Comparison of ENCODE assay signal across 27 cellular contexts in genomic region chr7:40197527-40197926, GRCh38.
"Had no signal": no experiment of that assay in that cellular context is flagged by ENCODE, and none has a peak within 500 bp of the region (broad histone marks: within the 10 kb centered on the region; RNA-seq: fewer than 3 reads in every experiment).

No MANE protein-coding gene starts in this region.

- H3K4me1 Mint-ChIP-seq: activated CD4-positive, alpha-beta T cell treated with anti-CD3 and anti-CD28 coated beads, Interleukin-2, amount 10 ng/mL, durations not matched to agents 7 days and 5 days; activated T-helper 17 cell treated with anti-CD3 and anti-CD28 coated beads, Interleukin-2, amount 50 U/mL, for 72 hours; brain; central memory CD8-positive, alpha-beta T cell; T-cell had no signal

- H3K9me3 Mint-ChIP-seq: activated CD4-positive, alpha-beta memory T cell treated with anti-CD3 and anti-CD28 coated beads for 36 hours; activated CD4-positive, alpha-beta T cell treated with anti-CD3 and anti-CD28 coated beads, Interleukin-2, amount 10 ng/mL, durations not matched to agents 7 days and 5 days; activated naive CD4-positive, alpha-beta T cell treated with anti-CD3 and anti-CD28 coated beads for 36 hours; activated T-cell treated with anti-CD3 and anti-CD28 coated beads, Interleukin-2, amount 50 U/mL, for 4 hours; activated T-helper 17 cell treated with anti-CD3 and anti-CD28 coated beads, Interleukin-2, amount 50 U/mL, for 72 hours; brain; central memory CD8-positive, alpha-beta T cell; T-cell had no signal

- H3K4me3 ChIP-seq: Peyer's patch, SJSA1 had no signal

- ATAC-seq: activated T-cell treated with anti-CD3 and anti-CD28 coated beads, Interleukin-2, amount 50 U/mL, for 4 hours; activated T-helper 17 cell treated with anti-CD3 and anti-CD28 coated beads, Interleukin-2, amount 50 U/mL, for 72 hours; T-cell had no signal

- H3K27ac ChIP-seq: Peyer's patch, SJSA1, VCaP had no signal

- H3K27me3 Mint-ChIP-seq: activated CD4-positive, alpha-beta memory T cell treated with anti-CD3 and anti-CD28 coated beads for 36 hours; activated naive CD8-positive, alpha-beta T cell; activated T-helper 17 cell treated with anti-CD3 and anti-CD28 coated beads, Interleukin-2, amount 50 U/mL, for 72 hours; brain; central memory CD8-positive, alpha-beta T cell had no signal

- H3K4me1 ChIP-seq: Peyer's patch had no signal

- H3K4me3 Mint-ChIP-seq: activated CD4-positive, alpha-beta memory T cell treated with anti-CD3 and anti-CD28 coated beads for 36 hours; activated CD4-positive, alpha-beta T cell treated with anti-CD3 and anti-CD28 coated beads, Interleukin-2, amount 10 ng/mL, durations not matched to agents 7 days and 5 days; activated naive CD4-positive, alpha-beta T cell treated with anti-CD3 and anti-CD28 coated beads for 36 hours; activated naive CD8-positive, alpha-beta T cell; activated T-cell treated with anti-CD3 and anti-CD28 coated beads, Interleukin-2, amount 50 U/mL, for 4 hours; activated T-helper 17 cell treated with anti-CD3 and anti-CD28 coated beads, Interleukin-2, amount 50 U/mL, for 72 hours; brain; central memory CD8-positive, alpha-beta T cell; T-cell had no signal

- H3K9me3 ChIP-seq: Peyer's patch, SJSA1 had no signal

- H3K36me3 ChIP-seq: Peyer's patch, SJSA1 had no signal

- H3K27me3 ChIP-seq: Peyer's patch, SJSA1 had no signal

- H3K27ac Mint-ChIP-seq: activated CD4-positive, alpha-beta memory T cell treated with anti-CD3 and anti-CD28 coated beads for 36 hours; activated CD4-positive, alpha-beta T cell treated with anti-CD3 and anti-CD28 coated beads, Interleukin-2, amount 10 ng/mL, durations not matched to agents 7 days and 5 days; activated naive CD4-positive, alpha-beta T cell treated with anti-CD3 and anti-CD28 coated beads for 36 hours; activated naive CD8-positive, alpha-beta T cell; activated T-helper 17 cell treated with anti-CD3 and anti-CD28 coated beads, Interleukin-2, amount 50 U/mL, for 72 hours; brain; T-cell had no signal

- H3K36me3 Mint-ChIP-seq: activated CD4-positive, alpha-beta memory T cell treated with anti-CD3 and anti-CD28 coated beads for 36 hours; brain; T-cell had no signal

- DNase-seq: activated CD4-positive, alpha-beta memory T cell treated with anti-CD3 and anti-CD28 coated beads for 36 hours; activated CD4-positive, alpha-beta T cell treated with anti-CD3 and anti-CD28 coated beads, Interleukin-2, amount 10 ng/mL, durations not matched to agents 7 days and 5 days; activated CD4-positive, CD25-positive, alpha-beta regulatory T cell; activated CD8-positive, alpha-beta memory T cell treated with anti-CD3 and anti-CD28 coated beads for 24 hours; activated gamma-delta T cell; activated naive CD4-positive, alpha-beta T cell treated with anti-CD3 and anti-CD28 coated beads for 36 hours; activated T-cell treated with anti-CD3 and anti-CD28 coated beads, Interleukin-2, amount 50 U/mL, for 4 hours; amygdala; KG1; NCI-H1092; NCI-H1417; NCI-H1930; NCI-H2171 treated with DMSO at 0.1 percent for 48 hours; NCI-H226; NCI-H510A treated with DMSO at 0.1 percent for 48 hours; NCI-H69; NK-92 treated with Interleukin-12 subunit alpha and Interleukin-12 subunit beta, amount 100 ng/mL, for 24 hours; OCI-M1; Peyer's patch; SHP77; T-cell had no signal
